38 cellular contexts compared by ENCODE assay signal in genomic region chr18:68596016-68596415, GRCh38.
"Had no signal": no experiment of that assay in that cellular context is flagged by ENCODE, and none has a peak within 500 bp of the region (broad histone marks: within the 10 kb centered on the region; RNA-seq: fewer than 3 reads in every experiment).

No MANE protein-coding gene starts in this region.

- H3K4me1 Mint-ChIP-seq: activated naive CD4-positive, alpha-beta T cell treated with anti-CD3 and anti-CD28 coated beads, Interleukin-2, amount 10 ng/mL, durations not matched to agents 7 days and 5 days; activated naive CD4-positive, alpha-beta T cell treated with anti-CD3 and anti-CD28 coated beads, Interleukin-2, amount 50 U/mL, for 24 hours; activated naive CD8-positive, alpha-beta T cell treated with anti-CD3 and anti-CD28 coated beads for 36 hours; activated naive CD8-positive, alpha-beta T cell treated with anti-CD3 and anti-CD28 coated beads, Interleukin-2, amount 10 ng/mL, durations not matched to agents 7 days and 5 days; activated naive CD8-positive, alpha-beta T cell treated with anti-CD3 and anti-CD28 coated beads, Interleukin-2, amount 50 U/mL, for 24 hours; activated T-helper 17 cell treated with anti-CD3 and anti-CD28 coated beads, Interleukin-2, amount 50 U/mL, for 72 hours; central memory CD8-positive, alpha-beta T cell had no signal

- H3K9me3 ChIP-seq: adrenal gland, ascending aorta, body of pancreas, breast epithelium had no signal

- H3K4me3 Mint-ChIP-seq: activated naive CD4-positive, alpha-beta T cell treated with anti-CD3 and anti-CD28 coated beads, Interleukin-2, amount 10 ng/mL, durations not matched to agents 7 days and 5 days; activated naive CD4-positive, alpha-beta T cell treated with anti-CD3 and anti-CD28 coated beads, Interleukin-2, amount 50 U/mL, for 24 hours; activated naive CD8-positive, alpha-beta T cell; activated naive CD8-positive, alpha-beta T cell treated with anti-CD3 and anti-CD28 coated beads for 36 hours; activated naive CD8-positive, alpha-beta T cell treated with anti-CD3 and anti-CD28 coated beads, Interleukin-2, amount 10 ng/mL, durations not matched to agents 7 days and 5 days; activated naive CD8-positive, alpha-beta T cell treated with anti-CD3 and anti-CD28 coated beads, Interleukin-2, amount 50 U/mL, for 24 hours; activated T-cell treated with anti-CD3 and anti-CD28 coated beads, Interleukin-2, amount 50 U/mL, for 24 hours; activated T-cell treated with anti-CD3 and anti-CD28 coated beads, Interleukin-2, amount 50 U/mL, for 4 hours; activated T-cell treated with anti-CD3 and anti-CD28 coated beads, Interleukin-2, amount 50 U/mL, for 72 hours; activated T-helper 1 cell treated with anti-CD3 and anti-CD28 coated beads, Interleukin-12 subunit alpha, Interleukin-12 subunit beta, Interleukin-2, Interleukin-4 antibody, amounts not matched to agents 30 ng/mL and 10 ng/mL and 1 ng/mL, durations not matched to agents 14 hours and 24 hours and 36 hours; activated T-helper 17 cell treated with anti-CD3 and anti-CD28 coated beads, Interleukin-2, amount 50 U/mL, for 72 hours; brain; central memory CD8-positive, alpha-beta T cell had no signal

- H3K36me3 Mint-ChIP-seq: activated naive CD4-positive, alpha-beta T cell treated with anti-CD3 and anti-CD28 coated beads, Interleukin-2, amount 10 ng/mL, durations not matched to agents 7 days and 5 days; activated naive CD4-positive, alpha-beta T cell treated with anti-CD3 and anti-CD28 coated beads, Interleukin-2, amount 50 U/mL, for 24 hours; activated naive CD4-positive, alpha-beta T cell treated with anti-CD3 and anti-CD28 coated beads, Interleukin-2, amount 50 U/mL, for 72 hours; activated naive CD8-positive, alpha-beta T cell; activated naive CD8-positive, alpha-beta T cell treated with anti-CD3 and anti-CD28 coated beads for 36 hours; activated naive CD8-positive, alpha-beta T cell treated with anti-CD3 and anti-CD28 coated beads, Interleukin-2, amount 10 ng/mL, durations not matched to agents 7 days and 5 days; brain had no signal

- H3K4me1 ChIP-seq: adrenal gland, ascending aorta, body of pancreas, breast epithelium had no signal

- H3K27ac ChIP-seq: adrenal gland, ascending aorta, body of pancreas, brain microvascular endothelial cell, breast epithelium, cardiac muscle cell had no signal

- H3K27me3 Mint-ChIP-seq: activated naive CD8-positive, alpha-beta T cell treated with anti-CD3 and anti-CD28 coated beads for 36 hours; activated naive CD8-positive, alpha-beta T cell treated with anti-CD3 and anti-CD28 coated beads, Interleukin-2, amount 10 ng/mL, durations not matched to agents 7 days and 5 days; activated naive CD8-positive, alpha-beta T cell treated with anti-CD3 and anti-CD28 coated beads, Interleukin-2, amount 50 U/mL, for 24 hours; brain; central memory CD8-positive, alpha-beta T cell had no signal

- DNase-seq: activated effector memory CD4-positive, alpha-beta T cell treated with anti-CD3 and anti-CD28 coated beads, Interleukin-2, amount 50 U/mL, for 16 hours; activated effector memory CD4-positive, alpha-beta T cell treated with Interleukin-2 at 50 U/mL for 16 hours; activated gamma-delta T cell; activated gamma-delta T cell treated with Interleukin-2 at 50 U/mL for 16 hours; activated naive CD4-positive, alpha-beta T cell; activated naive CD4-positive, alpha-beta T cell treated with anti-CD3 and anti-CD28 coated beads, Interleukin-2, amount 10 ng/mL, durations not matched to agents 7 days and 5 days; activated naive CD4-positive, alpha-beta T cell treated with anti-CD3 and anti-CD28 coated beads, Interleukin-2, amount 50 U/mL, for 16 hours; activated naive CD4-positive, alpha-beta T cell treated with Interleukin-2 at 50 U/mL for 16 hours; activated naive CD8-positive, alpha-beta T cell treated with anti-CD3 and anti-CD28 coated beads for 36 hours; activated naive CD8-positive, alpha-beta T cell treated with anti-CD3 and anti-CD28 coated beads, Interleukin-2, amount 10 ng/mL, durations not matched to agents 7 days and 5 days; activated naive CD8-positive, alpha-beta T cell treated with anti-CD3 and anti-CD28 coated beads, Interleukin-2, amount 50 U/mL, for 24 hours; activated T-cell treated with anti-CD3 and anti-CD28 coated beads for 4 hours; activated T-cell treated with anti-CD3 and anti-CD28 coated beads, Interleukin-2, amount 50 U/mL, for 1 hour; activated T-cell treated with anti-CD3 and anti-CD28 coated beads, Interleukin-2, amount 50 U/mL, for 24 hours; activated T-cell treated with anti-CD3 and anti-CD28 coated beads, Interleukin-2, amount 50 U/mL, for 4 hours; activated T-cell treated with anti-CD3 and anti-CD28 coated beads, Interleukin-2, amount 50 U/mL, for 48 hours; activated T-cell treated with anti-CD3 and anti-CD28 coated beads, Interleukin-2, amount 50 U/mL, for 72 hours; adrenal gland; amniotic stem cell; amygdala; anterior cingulate cortex; aorta; body of pancreas; brain microvascular endothelial cell; caudate nucleus; central memory CD4-positive, alpha-beta T cell; cerebellar nuclear complex had no signal

- H3K27ac Mint-ChIP-seq: activated naive CD4-positive, alpha-beta T cell treated with anti-CD3 and anti-CD28 coated beads, Interleukin-2, amount 10 ng/mL, durations not matched to agents 7 days and 5 days; activated naive CD4-positive, alpha-beta T cell treated with anti-CD3 and anti-CD28 coated beads, Interleukin-2, amount 50 U/mL, for 24 hours; activated naive CD4-positive, alpha-beta T cell treated with anti-CD3 and anti-CD28 coated beads, Interleukin-2, amount 50 U/mL, for 72 hours; activated naive CD8-positive, alpha-beta T cell; activated naive CD8-positive, alpha-beta T cell treated with anti-CD3 and anti-CD28 coated beads for 36 hours; activated naive CD8-positive, alpha-beta T cell treated with anti-CD3 and anti-CD28 coated beads, Interleukin-2, amount 10 ng/mL, durations not matched to agents 7 days and 5 days; activated naive CD8-positive, alpha-beta T cell treated with anti-CD3 and anti-CD28 coated beads, Interleukin-2, amount 50 U/mL, for 24 hours; activated T-cell treated with anti-CD3 and anti-CD28 coated beads, Interleukin-2, amount 50 U/mL, for 24 hours; activated T-cell treated with anti-CD3 and anti-CD28 coated beads, Interleukin-2, amount 50 U/mL, for 72 hours; activated T-helper 1 cell treated with anti-CD3 and anti-CD28 coated beads, Interleukin-12 subunit alpha, Interleukin-12 subunit beta, Interleukin-2, Interleukin-4 antibody, amounts not matched to agents 30 ng/mL and 10 ng/mL and 1 ng/mL, durations not matched to agents 14 hours and 24 hours and 36 hours; activated T-helper 17 cell treated with anti-CD3 and anti-CD28 coated beads, Interleukin-2, amount 50 U/mL, for 72 hours; activated T-helper 2 cell treated with anti-CD3 and anti-CD28 coated beads, Interferon-gamma antibody, Interleukin-2, Interleukin-4, amounts not matched to agents 10 μg/mL and 5 μg/mL and 100 μg/mL, durations not matched to agents 14 hours and 24 hours and 36 hours had no signal

- ATAC-seq: activated naive CD4-positive, alpha-beta T cell treated with anti-CD3 and anti-CD28 coated beads, Interleukin-2, amount 50 U/mL, for 72 hours; activated naive CD8-positive, alpha-beta T cell treated with anti-CD3 and anti-CD28 coated beads, Interleukin-2, amount 50 U/mL, for 24 hours; activated T-cell treated with anti-CD3 and anti-CD28 coated beads, Interleukin-2, amount 50 U/mL, for 4 hours; activated T-cell treated with anti-CD3 and anti-CD28 coated beads, Interleukin-2, amount 50 U/mL, for 72 hours; activated T-helper 17 cell treated with anti-CD3 and anti-CD28 coated beads, Interleukin-2, amount 50 U/mL, for 72 hours; body of pancreas had no signal

- H3K9me3 Mint-ChIP-seq: activated naive CD4-positive, alpha-beta T cell treated with anti-CD3 and anti-CD28 coated beads, Interleukin-2, amount 10 ng/mL, durations not matched to agents 7 days and 5 days; activated naive CD4-positive, alpha-beta T cell treated with anti-CD3 and anti-CD28 coated beads, Interleukin-2, amount 50 U/mL, for 24 hours; activated naive CD4-positive, alpha-beta T cell treated with anti-CD3 and anti-CD28 coated beads, Interleukin-2, amount 50 U/mL, for 72 hours; activated naive CD8-positive, alpha-beta T cell treated with anti-CD3 and anti-CD28 coated beads for 36 hours; activated naive CD8-positive, alpha-beta T cell treated with anti-CD3 and anti-CD28 coated beads, Interleukin-2, amount 10 ng/mL, durations not matched to agents 7 days and 5 days; activated naive CD8-positive, alpha-beta T cell treated with anti-CD3 and anti-CD28 coated beads, Interleukin-2, amount 50 U/mL, for 24 hours; activated T-cell treated with anti-CD3 and anti-CD28 coated beads, Interleukin-2, amount 50 U/mL, for 24 hours; activated T-cell treated with anti-CD3 and anti-CD28 coated beads, Interleukin-2, amount 50 U/mL, for 4 hours; activated T-cell treated with anti-CD3 and anti-CD28 coated beads, Interleukin-2, amount 50 U/mL, for 72 hours; activated T-helper 1 cell treated with anti-CD3 and anti-CD28 coated beads, Interleukin-12 subunit alpha, Interleukin-12 subunit beta, Interleukin-2, Interleukin-4 antibody, amounts not matched to agents 30 ng/mL and 10 ng/mL and 1 ng/mL, durations not matched to agents 14 hours and 24 hours and 36 hours; activated T-helper 17 cell treated with anti-CD3 and anti-CD28 coated beads, Interleukin-2, amount 50 U/mL, for 72 hours; activated T-helper 2 cell treated with anti-CD3 and anti-CD28 coated beads, Interferon-gamma antibody, Interleukin-2, Interleukin-4, amounts not matched to agents 10 μg/mL and 5 μg/mL and 100 μg/mL, durations not matched to agents 14 hours and 24 hours and 36 hours; brain; central memory CD8-positive, alpha-beta T cell had no signal

- H3K4me3 ChIP-seq: adrenal gland, ascending aorta, body of pancreas, breast epithelium, cardiac muscle cell had no signal

- H3K27me3 ChIP-seq: adrenal gland, ascending aorta, body of pancreas, brain microvascular endothelial cell, breast epithelium, cardiac muscle cell had no signal

- H3K36me3 ChIP-seq: adrenal gland, ascending aorta, brain microvascular endothelial cell, breast epithelium, cardiac muscle cell had no signal
